ENCODE assay signal across 16 cellular contexts in the genomic region with DNA sequence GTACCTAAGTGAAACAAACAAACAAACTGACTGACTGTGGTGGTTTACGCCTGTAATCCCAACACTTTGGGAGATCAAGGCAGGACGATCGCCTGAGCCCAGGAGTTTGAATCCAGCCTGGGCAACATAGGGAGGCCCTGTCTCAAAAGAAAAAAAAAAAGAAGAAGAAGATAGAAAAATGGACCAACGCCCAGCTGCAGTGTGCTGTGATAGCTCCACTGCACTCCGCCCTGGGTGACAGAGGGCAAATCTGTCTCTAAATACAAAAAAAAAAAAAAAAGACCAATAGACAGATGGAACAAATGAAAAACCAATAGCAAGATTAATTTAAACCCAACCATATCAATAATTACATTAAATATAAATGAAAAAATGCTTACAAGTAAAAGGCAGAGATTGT. TPM values are rescaled to one million over a fixed set of nuclear protein-coding genes. Genes with fewer than 3 reads are reported as not detected.
DNase-seq lines count a peak whose midpoint lies in the region; ATAC-seq, FAIRE-seq and TF ChIP-seq lines count a peak whose summit lies in the region.
"Had no signal": no experiment of that assay in that cellular context is flagged by ENCODE, and none has a peak within 500 bp of the region (broad histone marks: within the 10 kb centered on the region; RNA-seq: fewer than 3 reads in every experiment).

No MANE protein-coding gene starts in this region.

- H3K27ac ChIP-seq in HUES48 (ENCODE audit: low read depth, low read length): no peak overlapping the region
- H3K27ac ChIP-seq in astrocyte (ENCODE audit: low read depth, low read length): no peak overlapping the region
- H3K27ac ChIP-seq: BLaER1 treated with 17β-estradiol and CSF1 and Interleukin-3, amounts not matched to agents 10 nM and 100 nM; GM23248; HL-60 had no signal

- peaks cover 9% of the 10 kb centered on the region for H3K36me3 Mint-ChIP-seq in astrocyte (ENCODE audit: low read depth, unreplicated experiment)
- H3K36me3 Mint-ChIP-seq: CD8-positive, alpha-beta T cell had no signal

- no peak for TF ChIP-seq CTCF in astrocyte (IDR thresholded peaks at IDR 0.05; ENCODE audit: insufficient read depth, low read depth, low read length)

- H3K4me1 Mint-ChIP-seq in astrocyte (ENCODE audit: low read depth, unreplicated experiment): no peaks in the 10 kb centered on the region

- FAIRE-seq in astrocyte (lab: Jason Lieb, UNC): no peak
- FAIRE-seq: RCC 7860 had no signal

- H3K36me3 ChIP-seq in HUES48 (ENCODE audit: control insufficient read depth, insufficient read depth, low read length) (no peaks in the 10 kb centered on the region), astrocyte (ENCODE audit: insufficient read depth, low read length) (no peaks in the 10 kb centered on the region)

- H3K9ac ChIP-seq in HUES48 (ENCODE audit: low read depth, low read length): no peak overlapping the region
- H3K9ac ChIP-seq in astrocyte (ENCODE audit: low read length): no peak overlapping the region
- H3K9ac ChIP-seq: BLaER1 treated with 17β-estradiol and CSF1 and Interleukin-3, amounts not matched to agents 10 nM and 100 nM; GM23248 had no signal

- H3K9me3 Mint-ChIP-seq in astrocyte (ENCODE audit: unreplicated experiment): peaks cover 12% of the 10 kb centered on the region
- H3K9me3 Mint-ChIP-seq: CD8-positive, alpha-beta T cell had no signal

- H3K4me3 ChIP-seq in HUES48 (ENCODE audit: low read depth, low read length) (peak overlapping the region; percentile 9; the same call in 1 of the 2 replicates), astrocyte (ENCODE audit: insufficient read depth, low read depth, low read length) (no peak overlapping the region)
- H3K4me3 ChIP-seq: BLaER1 treated with 17β-estradiol and CSF1 and Interleukin-3, amounts not matched to agents 10 nM and 100 nM had no signal

- peak; percentile 28 for ATAC-seq in left lobe of liver
- ATAC-seq: CD8-positive, alpha-beta T cell had no signal

- no peaks in the 10 kb centered on the region for H4K20me1 ChIP-seq in astrocyte (ENCODE audit: insufficient read depth, low read length)
- H4K20me1 ChIP-seq: BLaER1 treated with 17β-estradiol and CSF1 and Interleukin-3, amounts not matched to agents 10 nM and 100 nM had no signal

- H3K27me3 ChIP-seq in HUES48 (ENCODE audit: control insufficient read depth, insufficient read depth, low read length) (peaks cover 23% of the 10 kb centered on the region), astrocyte (ENCODE audit: insufficient read depth, low read length) (no peaks in the 10 kb centered on the region)
- H3K27me3 ChIP-seq: BLaER1 treated with 17β-estradiol and CSF1 and Interleukin-3, amounts not matched to agents 10 nM and 100 nM had no signal

- H3K9me3 ChIP-seq in HUES48 (ENCODE audit: control insufficient read depth, insufficient read depth, low read length) (no peaks in the 10 kb centered on the region), astrocyte (ENCODE audit: insufficient read depth, low read depth, low read length) (peaks cover 3% of the 10 kb centered on the region)

- H3K4me1 ChIP-seq in HUES48 (ENCODE audit: control insufficient read depth, insufficient read depth, low read length) (no peaks in the 10 kb centered on the region), astrocyte (ENCODE audit: insufficient read depth, low read length) (no peaks in the 10 kb centered on the region)
- H3K4me1 ChIP-seq: BLaER1 treated with 17β-estradiol and CSF1 and Interleukin-3, amounts not matched to agents 10 nM and 100 nM had no signal

- H3K27me3 Mint-ChIP-seq in astrocyte (ENCODE audit: low read depth, unreplicated experiment): peaks cover 17% of the 10 kb centered on the region

- peak overlapping the region; percentile 77 for H3K4me2 ChIP-seq in astrocyte (ENCODE audit: low read length)
- H3K4me2 ChIP-seq: BLaER1 treated with 17β-estradiol and CSF1 and Interleukin-3, amounts not matched to agents 10 nM and 100 nM had no signal

- no peak overlapping the region for H3K27ac Mint-ChIP-seq in astrocyte (ENCODE audit: unreplicated experiment)
- H3K27ac Mint-ChIP-seq: CD8-positive, alpha-beta T cell had no signal

- DNase-seq in astrocyte (ENCODE audit: low read depth) (no peak), left lobe of liver (ENCODE audit: low spot score) (peak; percentile 70), NCI-H2107 treated with DMSO at 0.1 percent for 48 hours (lab: John Stamatoyannopoulos, UW; ENCODE audit: unreplicated experiment) (no peak)
- no peak for DNase-seq in activated CD4-positive, alpha-beta T cell treated with anti-CD3 and anti-CD28 coated beads, Interleukin-2, amount 50 U/mL, for 4 hours
- DNase-seq: CD8-positive, alpha-beta T cell; DMS53; HCEC 1CT; NCI-H1105; NCI-H1694; NCI-H2081 treated with DMSO at 0.1 percent for 48 hours had no signal

- H2AFZ ChIP-seq in astrocyte (ENCODE audit: low read depth, low read length): no peak overlapping the region

- H3K4me3 Mint-ChIP-seq in astrocyte (ENCODE audit: unreplicated experiment): no peak overlapping the region
- H3K4me3 Mint-ChIP-seq: CD8-positive, alpha-beta T cell had no signal

- no peaks in the 10 kb centered on the region for H3K79me2 ChIP-seq in astrocyte (ENCODE audit: insufficient read depth, low read length)

RNA-seq across cellular contexts. Expression of a gene that starts 13.9 kb away (rescaled TPM):
- 0.20 and 0.55 TPM in 2 replicates for total RNA-seq in astrocyte
- total RNA-seq in left lobe of liver: 111 TPM
- total RNA-seq: Right ventricle myocardium inferior had no signal

RNA-seq across cellular contexts. Expression of a gene that starts 23.0 kb away (rescaled TPM):
- total RNA-seq in astrocyte: 37.9 and 41.0 TPM in 2 replicates
- 8.7 TPM for total RNA-seq in left lobe of liver

RNA-seq across cellular contexts. Expression of a gene that starts 23.3 kb away (rescaled TPM):
- 89.3 and 92.9 TPM in 2 replicates for total RNA-seq in astrocyte
- total RNA-seq in left lobe of liver: 19.7 TPM

RNA-seq across cellular contexts. Expression of a gene that starts 37.3 kb away (rescaled TPM):
- 30.3 and 33.9 TPM in 2 replicates for total RNA-seq in astrocyte
- 53.5 TPM for total RNA-seq in left lobe of liver

RNA-seq across cellular contexts. Expression of a gene that starts 37.5 kb away (rescaled TPM):
- total RNA-seq in astrocyte: 17.4 and 21.5 TPM in 2 replicates
- 9.1 TPM for total RNA-seq in left lobe of liver

Comparison
In these comparisons a context has a peak if more than half of its experiments do, and no peak if none do; other contexts are left out.
1. RNA of a gene that starts 13.9 kb away (total RNA-seq): 111 TPM in left lobe of liver (single experiment); 0.20 to 0.55 TPM in astrocyte; every median in the first group is over 10 times any median in the second.